ENCODE assay signal across 8 cellular contexts in the genomic region with DNA sequence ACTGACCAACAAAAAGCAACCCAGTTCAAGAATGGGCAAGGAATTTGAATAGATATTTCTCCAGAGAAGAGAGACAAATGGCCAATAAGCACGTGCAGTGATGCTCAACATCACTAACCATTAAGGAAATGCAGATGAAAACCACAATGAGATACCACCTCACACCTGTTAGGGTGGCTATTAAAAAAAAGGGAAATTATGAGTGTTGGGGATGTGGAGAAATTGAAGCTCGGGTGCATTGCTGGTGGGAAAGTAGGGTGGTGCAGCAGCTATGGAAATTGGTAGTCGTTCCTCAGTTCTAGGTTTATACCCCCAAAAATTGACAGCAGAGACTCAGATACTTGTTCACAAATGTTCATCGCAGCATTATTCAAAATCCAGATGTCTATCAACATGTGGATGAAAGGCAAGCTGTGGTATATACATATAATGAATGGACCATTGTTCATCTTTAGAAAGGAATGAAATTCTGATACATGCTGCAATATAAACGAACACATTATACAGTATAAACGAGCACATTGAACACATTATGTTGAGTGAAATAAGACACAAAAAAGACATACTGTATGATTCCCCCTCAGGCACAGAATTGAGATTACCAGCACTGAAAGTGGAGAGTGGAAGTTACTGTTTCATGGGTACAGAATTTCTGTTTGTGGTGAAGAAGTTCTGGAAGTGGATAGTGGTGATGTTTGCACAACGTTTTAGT. TPM values are rescaled to one million over a fixed set of nuclear protein-coding genes. Genes with fewer than 3 reads are reported as not detected.
DNase-seq lines count a peak whose midpoint lies in the region; ATAC-seq, FAIRE-seq and TF ChIP-seq lines count a peak whose summit lies in the region.

No MANE protein-coding gene starts in this region.

- no peaks in the 10 kb centered on the region for H3K9me3 Mint-ChIP-seq in central memory CD8-positive, alpha-beta T cell
- no peaks in the 10 kb centered on the region for H3K9me3 Mint-ChIP-seq in natural killer cell

- H3K4me1 Mint-ChIP-seq in central memory CD8-positive, alpha-beta T cell: peaks cover 45% of the 10 kb centered on the region
- H3K4me1 Mint-ChIP-seq in natural killer cell: peaks cover 39 to 50% of the 10 kb centered on the region in 2 donors

- ATAC-seq in central memory CD8-positive, alpha-beta T cell (replicated peaks; ENCODE audit: extremely low read depth, poor library complexity, severe bottlenecking): peak; percentile 47
- ATAC-seq in natural killer cell: no peak

- H3K27me3 Mint-ChIP-seq in central memory CD8-positive, alpha-beta T cell: no peaks in the 10 kb centered on the region
- no peaks in the 10 kb centered on the region for H3K27me3 Mint-ChIP-seq in natural killer cell (ENCODE audit: low read depth in 2 of 2)

- peak; percentile 64 for FAIRE-seq in GM18507 (lab: Jason Lieb, UNC)

- no peak for TF ChIP-seq CTCF in LNCaP clone FGC (IDR thresholded peaks at IDR 0.05; ENCODE audit: control insufficient read depth, extremely low read depth, insufficient read depth)
- TF ChIP-seq CTCF in natural killer cell (IDR thresholded peaks at IDR 0.05): no peak

- H3K36me3 Mint-ChIP-seq in central memory CD8-positive, alpha-beta T cell (ENCODE audit: insufficient read depth): peaks cover 9% of the 10 kb centered on the region
- H3K36me3 Mint-ChIP-seq in natural killer cell: no peaks in the 10 kb centered on the region

- peak overlapping the region; percentile 69 for H3K4me3 ChIP-seq in LNCaP clone FGC (ENCODE audit: low read depth, low read length)

- peak overlapping the region; percentile 91 for H3K4me3 Mint-ChIP-seq in central memory CD8-positive, alpha-beta T cell
- H3K4me3 Mint-ChIP-seq in natural killer cell: peak overlapping the region; percentile 89

- intact Hi-C loops in natural killer cell (cut with micrococcal nuclease): loop anchor here (2.0 kb wide), 1 partner anchor 32 kb away; no protein-coding TSS in a partner anchor

- peak overlapping the region; percentile 16 for H3K27ac Mint-ChIP-seq in central memory CD8-positive, alpha-beta T cell (ENCODE audit: low read depth)
- H3K27ac Mint-ChIP-seq in natural killer cell: peak overlapping the region; percentile 51 to 77

- DNase-seq in GM18507 (ENCODE audit: extremely low spot score, insufficient read length, low read depth): no peak
- DNase-seq in LNCaP clone FGC (ENCODE audit: low read depth): no peak
- DNase-seq in central memory CD8-positive, alpha-beta T cell (ENCODE audit: low spot score in 2 of 2): no peak
- no peak for DNase-seq in natural killer cell
- DNase-seq in NCI-H1930 (lab: John Stamatoyannopoulos, UW): no peak
- DNase-seq in activated effector memory CD4-positive, alpha-beta T cell treated with Interleukin-2 at 50 U/mL for 16 hours: no peak
- DNase-seq in T1000 (lab: John Stamatoyannopoulos, UW): no peak
- DNase-seq in stimulated activated CD4-positive, alpha-beta T cell treated with anti-CD3 and anti-CD28 coated beads, Interleukin-12 subunit alpha, Interleukin-12 subunit beta, amount 100 ng/mL, for 4 hours: no peak

RNA-seq across cellular contexts. Expression of a gene that starts 0.9 kb away (rescaled TPM):
- 10 to 100 TPM in 1 of 3 donors, 1 to 10 TPM in 2; 6.1 to 11.3 (median 7.9) TPM for total RNA-seq in natural killer cell

RNA-seq across cellular contexts. Expression of a gene that starts 33.8 kb away (rescaled TPM):
- 10 to 100 TPM; 37.8 to 66.5 (median 44.7) TPM for total RNA-seq in natural killer cell
